Comparison of ENCODE assay signal across 25 cellular contexts in the genomic region with DNA sequence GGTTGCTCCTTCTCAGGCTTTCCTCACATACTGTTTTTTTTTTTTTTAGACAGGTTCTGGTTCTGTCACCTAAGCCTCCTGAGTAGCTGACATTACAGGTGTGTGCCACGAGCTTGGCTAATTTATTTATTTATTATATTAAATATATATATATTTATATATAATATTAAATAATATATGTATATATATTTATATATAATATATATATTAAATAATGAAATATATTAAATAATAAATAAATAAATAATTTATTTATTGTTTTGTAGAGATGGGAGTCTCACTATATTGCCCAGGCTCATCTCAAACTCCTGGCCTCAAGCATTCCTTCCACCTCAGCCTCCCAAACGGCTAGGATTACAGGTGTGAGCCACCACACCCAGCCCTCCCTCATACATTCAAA. TPM values are rescaled to one million over a fixed set of nuclear protein-coding genes. Genes with fewer than 3 reads are reported as not detected.
DNase-seq lines count a peak whose midpoint lies in the region; ATAC-seq and TF ChIP-seq lines count a peak whose summit lies in the region.
"Had no signal": no experiment of that assay in that cellular context is flagged by ENCODE, and none has a peak within 500 bp of the region (broad histone marks: within the 10 kb centered on the region; RNA-seq: fewer than 3 reads in every experiment).

No MANE protein-coding gene starts in this region.

- H3K4me1 ChIP-seq in OCI-LY1 (ENCODE audit: insufficient read depth, low read length, severe bottlenecking) (peaks cover 25% of the 10 kb centered on the region), neutrophil (ENCODE audit: control insufficient read depth in 1 of 2, insufficient read depth in 1 of 2, low read depth in 1 of 2, low read length in 1 of 2) (peaks cover 59 to 60% of the 10 kb centered on the region in 2 experiments), psoas muscle (no peaks in the 10 kb centered on the region)

- no peak overlapping the region for H3K4me3 Mint-ChIP-seq in WTC11
- no peak overlapping the region for H3K4me3 Mint-ChIP-seq in nephron progenitor cell
- H3K4me3 Mint-ChIP-seq: B cell; CD4-positive, alpha-beta T cell; CD8-positive, alpha-beta T cell had no signal

- TF ChIP-seq CTCF in HL-60 (IDR thresholded peaks at IDR 0.05; ENCODE audit: insufficient read depth, low read length) (no peak), OCI-LY1 (IDR thresholded peaks at IDR 0.05; ENCODE audit: low read length) (no peak), WTC11 (IDR thresholded peaks at IDR 0.05) (no peak), neutrophil (IDR thresholded peaks at IDR 0.05) (no peak), psoas muscle (IDR thresholded peaks at IDR 0.05) (no peak), nephron progenitor cell (IDR thresholded peaks at IDR 0.05) (no peak)

- CTCF ChIA-PET in WTC11 (lab: Charles Lee), result no interaction called here

- H3K79me2 ChIP-seq in OCI-LY1 (ENCODE audit: insufficient read depth, low read length), result no peaks in the 10 kb centered on the region

- H3K27me3 Mint-ChIP-seq in WTC11 (ENCODE audit: low read depth) (no peaks in the 10 kb centered on the region), nephron progenitor cell (ENCODE audit: low read depth, poor library complexity) (no peaks in the 10 kb centered on the region)
- H3K27me3 Mint-ChIP-seq: B cell had no signal

- ATAC-seq in WTC11, result no peak
- no peak for ATAC-seq in psoas muscle
- ATAC-seq: A549; CD8-positive, alpha-beta T cell; GM12878 had no signal

- no peaks in the 10 kb centered on the region for H3K36me3 ChIP-seq in OCI-LY1 (ENCODE audit: insufficient read depth, low read length)
- no peaks in the 10 kb centered on the region for H3K36me3 ChIP-seq in neutrophil
- H3K36me3 ChIP-seq in psoas muscle (ENCODE audit: insufficient read depth in 1 of 2, low read depth in 1 of 2), result no peaks in the 10 kb centered on the region
- H3K36me3 ChIP-seq: BLaER1 treated with 17β-estradiol and CSF1 and Interleukin-3, amounts not matched to agents 10 nM and 100 nM had no signal

- no peak overlapping the region for H3K27ac Mint-ChIP-seq in WTC11
- no peak overlapping the region for H3K27ac Mint-ChIP-seq in nephron progenitor cell
- H3K27ac Mint-ChIP-seq: B cell; CD4-positive, alpha-beta T cell; CD8-positive, alpha-beta T cell had no signal

- H3K4me3 ChIP-seq in HL-60 (replicated peaks; ENCODE audit: insufficient read depth, low read length) (no peak overlapping the region), OCI-LY1 (ENCODE audit: low read depth, low read length, poor library complexity, severe bottlenecking) (no peak overlapping the region), neutrophil (ENCODE audit: low read depth in 1 of 2, low read length in 1 of 2) (no peak overlapping the region), psoas muscle (no peak overlapping the region)
- H3K4me3 ChIP-seq: A549; BLaER1 treated with 17β-estradiol and CSF1 and Interleukin-3, amounts not matched to agents 10 nM and 100 nM; GM12878 had no signal

- 0 out of 2 replicates have a peak, but pooled peaks cover 3% of the 10 kb centered on the region for H3F3A ChIP-seq in OCI-LY1 (ENCODE audit: insufficient read depth, low read length)

- H3K9me3 Mint-ChIP-seq in WTC11, result no peaks in the 10 kb centered on the region
- no peaks in the 10 kb centered on the region for H3K9me3 Mint-ChIP-seq in nephron progenitor cell
- H3K9me3 Mint-ChIP-seq: CD4-positive, alpha-beta T cell; CD8-positive, alpha-beta T cell had no signal

- H3K9ac ChIP-seq in OCI-LY1 (ENCODE audit: low read length), result no peak overlapping the region
- H3K9ac ChIP-seq: BLaER1 treated with 17β-estradiol and CSF1 and Interleukin-3, amounts not matched to agents 10 nM and 100 nM had no signal

- H3K27ac ChIP-seq in HL-60 (replicated peaks) (peak overlapping the region; percentile 91), OCI-LY1 (ENCODE audit: low read depth, low read length, poor library complexity, severe bottlenecking) (peak overlapping the region; percentile 94), neutrophil (peak overlapping the region; percentile 93), psoas muscle (no peak overlapping the region)
- H3K27ac ChIP-seq: 22Rv1; BLaER1 treated with 17β-estradiol and CSF1 and Interleukin-3, amounts not matched to agents 10 nM and 100 nM; C4-2B had no signal

- DNase-seq in HL-60 (ENCODE audit: low read depth in 1 of 2, low spot score in 1 of 2) (no peak), WTC11 (ENCODE audit: low spot score) (no peak), psoas muscle (no peak), nephron progenitor cell (no peak), D341Med (ENCODE audit: low spot score) (no peak)
- DNase-seq: AML-193; Caco-2; Calu3; CD4-positive, alpha-beta T cell; CD8-positive, alpha-beta T cell; DMS 273 treated with DMSO at 0.1 percent for 48 hours; DMS153; DMS53; DMS79; DND-41; EL; GDM1 had no signal

- no peak overlapping the region for H2AFZ ChIP-seq in OCI-LY1 (ENCODE audit: low read length)

- H3K4me1 Mint-ChIP-seq in WTC11, result 0 out of 2 replicates have a peak, but pooled peaks cover 4% of the 10 kb centered on the region
- peaks cover 12% of the 10 kb centered on the region for H3K4me1 Mint-ChIP-seq in nephron progenitor cell

- H3K9me2 ChIP-seq in OCI-LY1 (ENCODE audit: low read depth, low read length), result no peaks in the 10 kb centered on the region

- H3K36me3 Mint-ChIP-seq in WTC11 (no peaks in the 10 kb centered on the region), nephron progenitor cell (ENCODE audit: low read depth) (no peaks in the 10 kb centered on the region)
- H3K36me3 Mint-ChIP-seq: CD8-positive, alpha-beta T cell had no signal

- 45 to 77% (median 64%) methylated on average over 2 of the region's 2 CpGs for WGBS in psoas muscle, 3 donors

- H3K9me3 ChIP-seq in OCI-LY1 (ENCODE audit: low read length) (no peaks in the 10 kb centered on the region), neutrophil (no peaks in the 10 kb centered on the region), psoas muscle (no peaks in the 10 kb centered on the region)
- H3K9me3 ChIP-seq: A549; BLaER1 treated with 17β-estradiol and CSF1 and Interleukin-3, amounts not matched to agents 10 nM and 100 nM; Caco-2 had no signal

- POLR2A ChIA-PET in WTC11 (lab: Charles Lee), result interaction anchor here (1.2 kb wide), 1 partner anchor 12 kb away, joined by 3 read pairs; no protein-coding TSS in a partner anchor

- no peaks in the 10 kb centered on the region for H4K20me1 ChIP-seq in OCI-LY1 (ENCODE audit: insufficient read depth, low read length)
- H4K20me1 ChIP-seq: BLaER1 treated with 17β-estradiol and CSF1 and Interleukin-3, amounts not matched to agents 10 nM and 100 nM had no signal

- no peaks in the 10 kb centered on the region for H3K27me3 ChIP-seq in HL-60 (ENCODE audit: insufficient read depth, poor library complexity, severe bottlenecking)
- no peaks in the 10 kb centered on the region for H3K27me3 ChIP-seq in OCI-LY1 (ENCODE audit: insufficient read depth, low read length)
- no peaks in the 10 kb centered on the region for H3K27me3 ChIP-seq in neutrophil
- H3K27me3 ChIP-seq in psoas muscle (ENCODE audit: insufficient read depth in 3 of 3, low read length in 2 of 3), result no peaks in the 10 kb centered on the region

- intact Hi-C loops in psoas muscle (cut with DNase I), result no loop called here

- no peak overlapping the region for H3K4me2 ChIP-seq in OCI-LY1 (ENCODE audit: low read length)
- H3K4me2 ChIP-seq: A549; BLaER1 treated with 17β-estradiol and CSF1 and Interleukin-3, amounts not matched to agents 10 nM and 100 nM had no signal

TF ChIP-seq in WTC11, 78 proteins besides CTCF, POLR2A, EP300 and RAD21:
- TF ChIP-seq HMGA2 (CRISPR knock-in tag; IDR thresholded peaks at IDR 0.05), result peak; percentile 96
- no peak for TF ChIP-seq ZNF121 (CRISPR knock-in tag; IDR thresholded peaks at IDR 0.05)

RNA-seq across cellular contexts. Expression of gene SLC9A8, which starts 28.3 kb away (rescaled TPM):
- total RNA-seq in WTC11 (2021), result 6.3 to 6.5 TPM (median 6.5 TPM) in 3 replicates
- 10 to 100 TPM in 3 of 4 donors, 1 to 10 TPM in 1; 8.2 to 19.4 (median 11.2) TPM for total RNA-seq in psoas muscle
- 10 to 100 TPM in 1 of 3 donors, 1 to 10 TPM in 2; 6.1 to 11.4 (median 6.3) TPM for polyA plus RNA-seq in psoas muscle
